ENCODE assay signal across 8 cellular contexts in the genomic region with DNA sequence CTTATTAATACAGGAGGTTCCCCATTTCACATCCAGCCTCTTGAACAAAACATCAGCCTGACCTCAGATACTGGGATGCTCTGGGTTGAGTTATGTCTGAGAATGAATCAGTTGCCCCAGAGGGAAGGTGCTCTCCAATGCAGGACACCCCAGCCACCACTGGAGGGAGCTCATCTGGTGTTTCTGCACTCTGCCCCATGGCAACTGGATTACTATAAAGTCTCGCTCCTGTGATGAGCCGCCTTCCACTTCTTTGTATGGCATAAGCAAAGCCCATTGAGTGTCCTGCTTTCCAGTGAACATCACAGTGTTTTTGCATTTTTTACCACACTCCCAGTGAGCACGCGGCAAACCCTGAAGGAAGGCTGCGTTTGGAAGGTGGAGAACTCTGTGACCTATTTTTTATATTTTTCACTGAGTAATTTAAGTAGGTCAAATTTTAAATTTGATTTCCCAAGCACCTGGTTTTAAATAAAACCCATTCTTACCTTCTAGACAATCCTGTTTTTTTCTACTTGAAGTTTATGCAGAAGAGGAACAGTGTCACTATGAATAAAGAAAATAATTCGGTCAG.
DNase-seq lines count a peak whose midpoint lies in the region; ATAC-seq, FAIRE-seq and TF ChIP-seq lines count a peak whose summit lies in the region.

No MANE protein-coding gene starts in this region.

- CTCF ChIA-PET in activated CD8-positive, alpha-beta T cell treated with anti-CD3 and anti-CD28 coated beads for 36 hours (lab: Charles Lee) = interaction anchor here (1.0 to 3.6 kb wide), 2 partner anchors 14 to 105 kb away, joined by 3 to 17 read pairs; no protein-coding TSS in a partner anchor

- peak; percentile 92 for FAIRE-seq in GM19239 (lab: Jason Lieb, UNC)

- peak; percentile 92 for ATAC-seq in HG03103 (IDR thresholded peaks at IDR 0.05; ENCODE audit: low read depth, unreplicated experiment)
- peak; percentile 69 for ATAC-seq in activated CD8-positive, alpha-beta T cell treated with anti-CD3 and anti-CD28 coated beads for 36 hours

- H3K9me3 Mint-ChIP-seq in activated CD8-positive, alpha-beta T cell treated with anti-CD3 and anti-CD28 coated beads for 36 hours = no peaks in the 10 kb centered on the region
- no peaks in the 10 kb centered on the region for H3K9me3 Mint-ChIP-seq in glutamatergic neuron (ENCODE audit: unreplicated experiment)

- intact Hi-C loops in activated CD8-positive, alpha-beta T cell treated with anti-CD3 and anti-CD28 coated beads for 36 hours (cut with micrococcal nuclease) = loop anchor here (5.0 kb wide), 1 partner anchor 103 kb away; no protein-coding TSS in a partner anchor

- POLR2A ChIA-PET in activated CD8-positive, alpha-beta T cell treated with anti-CD3 and anti-CD28 coated beads for 36 hours (lab: Charles Lee) = no interaction called here

- peak; percentile 10 for DNase-seq in DMS 273 treated with DMSO at 0.1 percent for 48 hours (lab: John Stamatoyannopoulos, UW)
- peak; percentile 30 for DNase-seq in GM19239 (ENCODE audit: insufficient read length, low spot score)
- DNase-seq in NCI-H460 (ENCODE audit: extremely low read depth, low read depth) = peak; percentile 68
- DNase-seq in activated CD8-positive, alpha-beta T cell treated with anti-CD3 and anti-CD28 coated beads for 36 hours = peak; percentile 60
- DNase-seq in glutamatergic neuron = peak; percentile 80
- DNase-seq in stimulated activated CD4-positive, alpha-beta T cell treated with anti-CD3 and anti-CD28 coated beads, Interleukin-15, amount 100 ng/mL, for 24 hours = peak; percentile 63
- no peak for DNase-seq in epidermal melanocyte (ENCODE audit: insufficient read length, low spot score)

- H3K4me1 Mint-ChIP-seq in activated CD8-positive, alpha-beta T cell treated with anti-CD3 and anti-CD28 coated beads for 36 hours (ENCODE audit: low read depth) = no peaks in the 10 kb centered on the region
- peaks cover 30% of the 10 kb centered on the region for H3K4me1 Mint-ChIP-seq in glutamatergic neuron (ENCODE audit: low read depth, unreplicated experiment)

- H3K27ac Mint-ChIP-seq in activated CD8-positive, alpha-beta T cell treated with anti-CD3 and anti-CD28 coated beads for 36 hours = no peak overlapping the region
- H3K27ac Mint-ChIP-seq in glutamatergic neuron (ENCODE audit: unreplicated experiment) = no peak overlapping the region

- no peaks in the 10 kb centered on the region for H3K36me3 Mint-ChIP-seq in activated CD8-positive, alpha-beta T cell treated with anti-CD3 and anti-CD28 coated beads for 36 hours (ENCODE audit: low read depth)
- no peaks in the 10 kb centered on the region for H3K36me3 Mint-ChIP-seq in glutamatergic neuron (ENCODE audit: unreplicated experiment)

- H3K27me3 Mint-ChIP-seq in activated CD8-positive, alpha-beta T cell treated with anti-CD3 and anti-CD28 coated beads for 36 hours = peaks cover 1% of the 10 kb centered on the region
- no peaks in the 10 kb centered on the region for H3K27me3 Mint-ChIP-seq in glutamatergic neuron (ENCODE audit: unreplicated experiment)

- no peak overlapping the region for H3K4me3 Mint-ChIP-seq in activated CD8-positive, alpha-beta T cell treated with anti-CD3 and anti-CD28 coated beads for 36 hours
- peak overlapping the region; percentile 31 for H3K4me3 Mint-ChIP-seq in glutamatergic neuron (ENCODE audit: unreplicated experiment)

- TF ChIP-seq CTCF in activated CD8-positive, alpha-beta T cell treated with anti-CD3 and anti-CD28 coated beads for 36 hours (IDR thresholded peaks at IDR 0.05) = peak; percentile 44
- peak; percentile 76 for TF ChIP-seq CTCF in glutamatergic neuron (IDR thresholded peaks at IDR 0.05; ENCODE audit: partially characterized antibody, unreplicated experiment)
